15 cellular contexts compared by ENCODE assay signal in the genomic region with DNA sequence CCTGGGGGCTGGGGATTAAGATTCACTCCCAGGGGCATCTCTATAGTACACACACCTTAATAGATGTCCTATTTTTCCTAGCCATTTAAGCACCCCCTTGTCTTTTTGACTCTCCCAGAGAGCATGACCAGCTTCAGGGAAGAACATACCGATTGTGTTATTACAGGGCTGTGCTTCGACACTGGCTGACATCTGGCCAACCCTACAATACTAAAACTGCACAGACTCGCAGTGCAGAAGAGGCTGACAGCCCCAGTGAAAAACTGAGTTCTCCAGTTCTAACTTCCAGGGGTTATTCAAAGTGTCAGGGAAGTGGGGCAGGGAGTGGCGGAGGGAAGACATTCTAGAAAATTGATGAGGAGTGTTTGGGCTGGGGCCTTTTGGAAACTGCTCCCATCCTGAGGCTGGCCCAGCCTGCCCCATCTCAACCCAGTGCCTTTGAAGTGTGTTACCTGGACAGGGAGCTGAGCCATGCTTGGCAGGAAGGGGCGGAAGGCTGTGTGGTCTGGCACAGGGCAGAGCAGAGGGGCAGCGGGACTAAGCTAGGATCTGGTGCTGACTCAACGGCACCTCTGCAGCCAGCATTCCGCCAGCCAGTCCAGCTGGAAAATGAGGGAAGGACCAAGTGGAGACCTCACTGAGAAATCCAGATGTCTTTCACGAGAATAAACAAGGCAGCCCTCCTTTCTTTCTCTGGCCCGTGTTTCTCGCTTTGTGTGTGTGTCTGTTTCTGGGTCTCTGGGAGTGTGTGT. TPM values are rescaled to one million over a fixed set of nuclear protein-coding genes. Genes with fewer than 3 reads are reported as not detected.
DNase-seq lines count a peak whose midpoint lies in the region; ATAC-seq and TF ChIP-seq lines count a peak whose summit lies in the region.
"Had no signal": no experiment of that assay in that cellular context is flagged by ENCODE, and none has a peak within 500 bp of the region (broad histone marks: within the 10 kb centered on the region; RNA-seq: fewer than 3 reads in every experiment).

No MANE protein-coding gene starts in this region.

- H3K4me1 ChIP-seq in esophagus (ENCODE audit: control insufficient read depth in 2 of 2, insufficient read depth in 2 of 2, low read length in 1 of 2) (peaks cover 0 to 11% of the 10 kb centered on the region in 2 donors), left lung (no peaks in the 10 kb centered on the region), spleen (no peaks in the 10 kb centered on the region)

- intact Hi-C loops in left lung (cut with DNase I): no loop called here
- intact Hi-C loops in spleen (cut with DNase I; ENCODE audit: low total_unique reads): no loop called here

- DNase-seq in M059J (ENCODE audit: low read depth) (peak; percentile 84), left lung (peak in 1 of 2 donors; percentile 40), spleen (peak; percentile 59), NCI-H187 treated with DMSO at 0.1 percent for 48 hours (lab: John Stamatoyannopoulos, UW) (no peak), middle frontal gyrus (ENCODE audit: extremely low spot score, low spot score) (no peak), 8988T (no peak)
- DNase-seq: activated CD8-positive, alpha-beta memory T cell treated with anti-CD3 and anti-CD28 coated beads for 24 hours; activated naive CD8-positive, alpha-beta T cell treated with anti-CD3 and anti-CD28 coated beads, Interleukin-2, amount 10 ng/mL, durations not matched to agents 7 days and 5 days; CD4-positive, CD25-positive, alpha-beta regulatory T cell; H7; NCI-H2029; posterior cingulate gyrus had no signal

- TF ChIP-seq CTCF in left lung (IDR thresholded peaks at IDR 0.05) (no peak), spleen (IDR thresholded peaks at IDR 0.05 in 8 of 11, conservative IDR thresholded peaks at IDR 0.05 in 3 of 11) (no peak)

- 32 to 49% methylated on average over 11 of the region's 11 CpGs for WGBS in esophagus, 2 donors
- 66 to 94% (median 89%) methylated on average over 11 of the region's 11 CpGs for WGBS in spleen, 5 donors

- ATAC-seq in left lung (peak; percentile 69), HG02970 (IDR thresholded peaks at IDR 0.05; ENCODE audit: low FRiP score, unreplicated experiment) (no peak)
- ATAC-seq: K562 had no signal

- no peaks in the 10 kb centered on the region for H3K9me3 ChIP-seq in esophagus (ENCODE audit: control insufficient read depth in 2 of 2, insufficient read depth in 1 of 2, low read depth in 1 of 2, low read length in 1 of 2)
- peaks cover 0 to 5% of the 10 kb centered on the region in 2 donors for H3K9me3 ChIP-seq in left lung
- H3K9me3 ChIP-seq in spleen: peaks cover 0 to 13% (median 4%) of the 10 kb centered on the region in 8 donors

- H3K36me3 ChIP-seq in esophagus (ENCODE audit: control insufficient read depth in 2 of 2, insufficient read depth in 2 of 2, low read length in 1 of 2): no peaks in the 10 kb centered on the region
- H3K36me3 ChIP-seq in left lung: no peaks in the 10 kb centered on the region
- no peaks in the 10 kb centered on the region for H3K36me3 ChIP-seq in spleen

- H3K4me3 ChIP-seq in esophagus (ENCODE audit: low read depth in 1 of 2, low read length in 2 of 2): no peak overlapping the region
- no peak overlapping the region for H3K4me3 ChIP-seq in left lung
- H3K4me3 ChIP-seq in spleen: no peak overlapping the region
- H3K4me3 ChIP-seq: K562 had no signal

- H3K27me3 ChIP-seq in esophagus (ENCODE audit: control insufficient read depth in 1 of 2, insufficient read depth in 2 of 2, low read length in 2 of 2): no peaks in the 10 kb centered on the region
- no peaks in the 10 kb centered on the region for H3K27me3 ChIP-seq in left lung
- no peaks in the 10 kb centered on the region for H3K27me3 ChIP-seq in spleen (replicated peaks in 1 of 7)

- H3K27ac ChIP-seq in esophagus (ENCODE audit: low read depth in 2 of 2, low read length in 1 of 2) (peak overlapping the region; percentile 63 to 74), left lung (peak overlapping the region in 1 of 2 donors; percentile 20), spleen (no peak overlapping the region)

- no peak for TF ChIP-seq POLR2A in spleen (IDR thresholded peaks at IDR 0.05)

RNA-seq across cellular contexts. Expression of gene IGFBP5, which starts 15.4 kb away (rescaled TPM):
- total RNA-seq in M059J (2014; rRNA removed; shearing (Covaris generic)): 677 and 1,398 TPM in 2 replicates
- 10 to 100 TPM; 29.4 to 46.5 TPM for polyA plus RNA-seq in esophagus
- total RNA-seq in left lung: 100 to 1,000 TPM; 101 to 141 TPM
- 100 to 1,000 TPM in 1 of 7 donors, 10 to 100 TPM in 6; 23.4 to 114 (median 34.5) TPM for total RNA-seq in spleen
- polyA plus RNA-seq in spleen: 10 to 100 TPM in 2 of 3 donors, 1 to 10 TPM in 1; 5.0 to 18.1 (median 15.6) TPM
- polyA plus RNA-seq: CD4-positive, CD25-positive, alpha-beta regulatory T cell had no signal

Comparison
In these comparisons a context has a peak if more than half of its experiments do, and no peak if none do; other contexts are left out.
1. DNase-seq: peak in M059J (single experiment) and spleen (single experiment); none in NCI-H187 treated with DMSO at 0.1 percent for 48 hours (single experiment), middle frontal gyrus (single experiment) and 8988T (single experiment).
2. H3K27ac ChIP-seq: peak in esophagus (2 of 2); none in spleen (0 of 8).